In the genomic region with DNA sequence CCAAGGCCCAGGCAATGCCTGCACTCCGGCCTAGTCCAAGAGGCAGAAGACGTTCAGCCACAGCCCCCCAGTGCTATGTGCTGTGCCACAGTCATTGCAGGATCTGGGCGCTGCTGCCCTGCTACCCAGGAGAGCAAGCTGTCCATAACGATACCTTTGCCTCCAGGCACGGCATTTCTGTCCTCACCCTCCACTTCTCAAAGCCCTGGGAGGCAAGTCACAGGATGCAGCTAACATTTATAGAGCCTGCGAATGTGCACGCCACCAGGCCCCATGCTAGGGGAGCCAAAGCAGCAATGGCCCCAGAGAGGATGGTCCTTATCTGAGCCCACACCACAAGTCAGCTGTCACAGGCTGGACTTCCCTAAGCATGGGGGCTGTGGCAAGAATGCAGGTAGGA, we compare ENCODE assay signal across 14 cellular contexts.
"Had no signal": no experiment of that assay in that cellular context is flagged by ENCODE, and none has a peak within 500 bp of the region (broad histone marks: within the 10 kb centered on the region; RNA-seq: fewer than 3 reads in every experiment).

No MANE protein-coding gene starts in this region.

- H3K9me3 Mint-ChIP-seq: activated CD4-positive, alpha-beta T cell treated with anti-CD3 and anti-CD28 coated beads, Interleukin-2, amount 10 ng/mL, durations not matched to agents 7 days and 5 days; endodermal cell had no signal

- H3K27me3 Mint-ChIP-seq: activated CD4-positive, alpha-beta T cell treated with anti-CD3 and anti-CD28 coated beads, Interleukin-2, amount 10 ng/mL, durations not matched to agents 7 days and 5 days had no signal

- H3K9me3 ChIP-seq: gastroesophageal sphincter, left lung, ovary, sigmoid colon, tibial artery had no signal

- FAIRE-seq: astrocyte, islet of Langerhans, urothelium cell line had no signal

- H3K4me3 Mint-ChIP-seq: activated CD4-positive, alpha-beta T cell treated with anti-CD3 and anti-CD28 coated beads, Interleukin-2, amount 10 ng/mL, durations not matched to agents 7 days and 5 days; endodermal cell had no signal

- ATAC-seq: gastroesophageal sphincter, left lung had no signal

- H3K4me3 ChIP-seq: gastroesophageal sphincter, left lung, ovary, sigmoid colon, tibial artery had no signal

- H3K27ac Mint-ChIP-seq: activated CD4-positive, alpha-beta T cell treated with anti-CD3 and anti-CD28 coated beads, Interleukin-2, amount 10 ng/mL, durations not matched to agents 7 days and 5 days had no signal

- H3K27ac ChIP-seq: gastroesophageal sphincter, left lung, ovary, sigmoid colon, tibial artery had no signal

- H3K4me1 ChIP-seq: gastroesophageal sphincter, left lung, sigmoid colon had no signal

- H3K36me3 ChIP-seq: gastroesophageal sphincter, ovary, sigmoid colon, tibial artery had no signal

- H3K27me3 ChIP-seq: gastroesophageal sphincter, left lung, ovary, sigmoid colon, tibial artery had no signal

- DNase-seq: activated CD4-positive, alpha-beta T cell treated with anti-CD3 and anti-CD28 coated beads, Interleukin-2, amount 10 ng/mL, durations not matched to agents 7 days and 5 days; activated effector memory CD4-positive, alpha-beta T cell treated with Interleukin-2 at 50 U/mL for 16 hours; activated naive CD4-positive, alpha-beta T cell treated with anti-CD3 and anti-CD28 coated beads, Interleukin-2, amount 50 U/mL, for 16 hours; dermis blood vessel endothelial cell; endodermal cell; ovary; sigmoid colon; stimulated activated CD4-positive, alpha-beta T cell treated with anti-CD3 and anti-CD28 coated beads, Interleukin-1b, Interleukin-23, amount 100 ng/mL, for 48 hours; tibial artery had no signal
